In genomic region chr22:35556666-35557065, GRCh38 we compare ENCODE assay signal across 19 cellular contexts. TPM values are rescaled to one million over a fixed set of nuclear protein-coding genes. Genes with fewer than 3 reads are reported as not detected.
A peak's percentile ranks its signal among the peaks of the same experiment; 100 is the strongest.
DNase-seq lines count a peak whose midpoint lies in the region; ATAC-seq, FAIRE-seq and TF ChIP-seq lines count a peak whose summit lies in the region.
"Had no signal": no experiment of that assay in that cellular context is flagged by ENCODE, and none has a peak within 500 bp of the region (broad histone marks: within the 10 kb centered on the region; RNA-seq: fewer than 3 reads in every experiment).

No MANE protein-coding gene starts in this region.

- H3K9me3 ChIP-seq in GM23248 (ENCODE audit: low read depth) (no peaks in the 10 kb centered on the region), MG63 (peaks cover 3% of the 10 kb centered on the region; the same call in 1 of the 2 replicates), H1 (ENCODE audit: insufficient read depth in 2 of 2, low read depth in 1 of 2, low read length in 1 of 2) (no peaks in the 10 kb centered on the region), thyroid gland (no peaks in the 10 kb centered on the region), right lobe of liver (no peaks in the 10 kb centered on the region)
- H3K9me3 ChIP-seq: Caco-2, HAP-1 had no signal

- no peak for ATAC-seq in right lobe of liver
- ATAC-seq: HepG2 had no signal

- H2BK12ac ChIP-seq in H1 (ENCODE audit: low read depth, low read length) = peak overlapping the region; percentile 82; the same call in 1 of the 2 replicates

- no peak overlapping the region for H3K14ac ChIP-seq in H1 (ENCODE audit: insufficient read length)

- H2AFZ ChIP-seq in GM23248 (no peak overlapping the region), H1 (ENCODE audit: low read length) (no peak overlapping the region)

- TF ChIP-seq POLR2A in H1 (IDR thresholded peaks at IDR 0.05; ENCODE audit: control extremely low read depth in 1 of 2, low read depth in 2 of 2, low read length in 2 of 2) (no peak), thyroid gland (IDR thresholded peaks at IDR 0.05) (no peak), right lobe of liver (IDR thresholded peaks at IDR 0.05) (no peak)

- H2AK5ac ChIP-seq in H1 (ENCODE audit: low read depth, low read length) = peak overlapping the region; percentile 28; the same call in 1 of the 2 replicates

- no peak overlapping the region for H4K5ac ChIP-seq in H1 (ENCODE audit: insufficient read length, low read depth, low read length)

- no peaks in the 10 kb centered on the region for H3K9me2 ChIP-seq in GM23248 (ENCODE audit: insufficient read depth)

- H3K9ac ChIP-seq in GM23248 (no peak overlapping the region), H1 (replicated peaks in 1 of 4; ENCODE audit: extremely low read depth in 1 of 4, low read depth in 3 of 4, low read length in 3 of 4) (no peak overlapping the region; a peak in 1 of 7 replicates)

- FAIRE-seq in H1 (lab: Jason Lieb, UNC) = no peak
- no peak for FAIRE-seq in RCC 7860 (lab: Jason Lieb, UNC)
- FAIRE-seq: A204.1, G401.6, GM12892, HepG2 had no signal

- H3K18ac ChIP-seq in H1 (ENCODE audit: extremely low read depth, low read length) = no peak overlapping the region

- H3K27ac ChIP-seq in GM23248 = no peak overlapping the region
- H3K27ac ChIP-seq in H1 (ENCODE audit: low read depth, low read length) = no peak overlapping the region
- peak overlapping the region in 1 of 3 donors; percentile 40 for H3K27ac ChIP-seq in thyroid gland
- no peak overlapping the region for H3K27ac ChIP-seq in right lobe of liver
- H3K27ac ChIP-seq: C4-2B had no signal

- 0 out of 2 replicates have a peak overlapping the region, but pooled peaks have one; percentile 12 for H2BK5ac ChIP-seq in H1 (ENCODE audit: low read depth, low read length)

- H4K91ac ChIP-seq in H1 (replicated peaks; ENCODE audit: insufficient read length, low read length) = no peak overlapping the region

- H3K23me2 ChIP-seq in H1 (ENCODE audit: low read depth, low read length) = no peaks in the 10 kb centered on the region

- H4K8ac ChIP-seq in H1 (ENCODE audit: extremely low read depth, insufficient read depth, low read length) = no peak overlapping the region

- H3K79me1 ChIP-seq in H1 (ENCODE audit: low read depth, low read length) = no peaks in the 10 kb centered on the region

- WGBS in GM23248 (ENCODE audit: low coverage in 1 of 2, low lambda C conversion rate in 2 of 2, missing lambda C conversion rate in 2 of 2), 2 experiments = 97 to 98% methylated on average over 5 of the region's 5 CpGs
- WGBS in H1 (ENCODE audit: extremely low coverage in 1 of 2, insufficient coverage in 1 of 2, insufficient read length in 1 of 2, insufficient replicate concordance in 2 of 2, low coverage in 1 of 2, low lambda C conversion rate in 2 of 2, missing lambda C conversion rate in 1 of 2), 2 experiments = 97% methylated on average over 5 of the region's 5 CpGs; no CpG with 5 or more reads in 1 of the 2 experiments
- 65 to 70% methylated on average over 3 to 5 of the region's 5 CpGs for WGBS in thyroid gland, 2 donors
- WGBS in right lobe of liver (ENCODE audit: insufficient coverage, low coverage, low lambda C conversion rate, missing lambda C conversion rate) = 90% methylated on average over 2 of the region's 5 CpGs

- POLR2A ChIA-PET in H1 (lab: Charles Lee; ENCODE audit: partially characterized antibody) = no interaction called here

- H3K27me3 ChIP-seq in GM23248 (replicated peaks; ENCODE audit: insufficient read depth) = no peaks in the 10 kb centered on the region
- H3K27me3 ChIP-seq in MG63 = no peaks in the 10 kb centered on the region
- no peaks in the 10 kb centered on the region for H3K27me3 ChIP-seq in H1 (replicated peaks in 1 of 4; ENCODE audit: control insufficient read depth in 3 of 4, extremely low read depth in 1 of 4, insufficient read depth in 3 of 4, low read length in 3 of 4)
- H3K27me3 ChIP-seq in thyroid gland = no peaks in the 10 kb centered on the region
- H3K27me3 ChIP-seq in right lobe of liver = no peaks in the 10 kb centered on the region

- no peak overlapping the region for H3K4me2 ChIP-seq in GM23248 (ENCODE audit: unreplicated experiment)
- no peak overlapping the region for H3K4me2 ChIP-seq in H1 (ENCODE audit: insufficient read depth in 1 of 2, low read depth in 2 of 2, low read length in 2 of 2)

- H3K79me2 ChIP-seq in GM23248 (ENCODE audit: insufficient read depth) (no peaks in the 10 kb centered on the region), H1 (ENCODE audit: control insufficient read depth in 1 of 2, insufficient read depth in 2 of 2, low read length in 2 of 2) (no peaks in the 10 kb centered on the region)

- TF ChIP-seq RAD21 in H1 (IDR thresholded peaks at IDR 0.05 in 1 of 2, conservative IDR thresholded peaks at IDR 0.05 in 1 of 2; ENCODE audit: low read depth in 2 of 2, low read length in 2 of 2) = no peak

- CTCF ChIA-PET in H1 (lab: Charles Lee; ENCODE audit: partially characterized antibody) = interaction anchor here (0.8 to 1.7 kb wide), 7 partner anchors 9 to 205 kb away, joined by 3 to 6 read pairs (median 4); partner anchors contain the start of gene RASD2

- peaks cover 9% of the 10 kb centered on the region; the same call in 1 of the 2 replicates for H3F3A ChIP-seq in GM23248 (ENCODE audit: insufficient read depth)

- no peak overlapping the region for H3K4me3 ChIP-seq in GM23248
- no peak overlapping the region for H3K4me3 ChIP-seq in MG63
- no peak overlapping the region for H3K4me3 ChIP-seq in H1 (ENCODE audit: extremely low read depth in 1 of 4, insufficient read depth in 2 of 4, low read depth in 3 of 4, low read length in 4 of 4)
- H3K4me3 ChIP-seq in thyroid gland (replicated peaks in 1 of 3) = no peak overlapping the region
- H3K4me3 ChIP-seq in right lobe of liver = no peak overlapping the region
- H3K4me3 ChIP-seq: HAP-1 had no signal

- no peak overlapping the region for H3K4ac ChIP-seq in H1 (replicated peaks; ENCODE audit: insufficient read length, low read depth, low read length)

- H3K36me3 ChIP-seq in GM23248 (ENCODE audit: low read depth) (no peaks in the 10 kb centered on the region), MG63 (no peaks in the 10 kb centered on the region), H1 (ENCODE audit: control insufficient read depth in 2 of 4, insufficient read depth in 4 of 4, low read length in 3 of 4) (no peaks in the 10 kb centered on the region), thyroid gland (no peaks in the 10 kb centered on the region), right lobe of liver (no peaks in the 10 kb centered on the region)
- H3K36me3 ChIP-seq: HAP-1 had no signal

- TF ChIP-seq EP300 in H1 (IDR thresholded peaks at IDR 0.05; ENCODE audit: borderline replicate concordance in 1 of 2, low read depth in 2 of 2, low read length in 2 of 2) = no peak

- TF ChIP-seq CTCF in H1 (IDR thresholded peaks at IDR 0.05; ENCODE audit: control extremely low read depth in 1 of 3, insufficient read depth in 1 of 3, low read depth in 1 of 3, low read length in 3 of 3) (no peak), thyroid gland (IDR thresholded peaks at IDR 0.05) (no peak), right lobe of liver (IDR thresholded peaks at IDR 0.05) (no peak)

- peak; percentile 52 for DNase-seq in GM23248
- peak; percentile 56 for DNase-seq in MG63
- DNase-seq in H1 (ENCODE audit: low read depth in 1 of 2, low spot score in 2 of 2) = no peak
- peak; percentile 44 to 69 for DNase-seq in thyroid gland
- no peak for DNase-seq in right lobe of liver
- DNase-seq in posterior vena cava (ENCODE audit: low spot score) = no peak
- no peak for DNase-seq in RCC 7860 (ENCODE audit: low spot score)
- no peak for DNase-seq in DMS 273 (lab: John Stamatoyannopoulos, UW; ENCODE audit: unreplicated experiment)
- DNase-seq: ACHN; AML-193; Caco-2; CD4-positive, alpha-beta T cell; KG1 had no signal

- intact Hi-C loops in thyroid gland (cut with DNase I) = no loop called here
- intact Hi-C loops in right lobe of liver (cut with DNase I) = no loop called here
- intact Hi-C loops in posterior vena cava (cut with DNase I) = no loop called here

- no peaks in the 10 kb centered on the region for H4K20me1 ChIP-seq in GM23248 (ENCODE audit: insufficient read depth)
- H4K20me1 ChIP-seq in H1 (replicated peaks in 1 of 2; ENCODE audit: control insufficient read depth in 1 of 2, insufficient read depth in 2 of 2, low read length in 2 of 2) = no peaks in the 10 kb centered on the region

- 0 out of 2 replicates have a peak overlapping the region, but pooled peaks have one; percentile 6 for H2BK20ac ChIP-seq in H1 (ENCODE audit: low read length)

- H3K23ac ChIP-seq in H1 (ENCODE audit: insufficient read length) = no peak overlapping the region

- peak overlapping the region; percentile 54; the same call in 1 of the 2 replicates for H2BK15ac ChIP-seq in H1 (ENCODE audit: low read length)

- in situ Hi-C loops in GM23248 (cut with MboI) = no loop called here

- no peak overlapping the region for H2BK120ac ChIP-seq in H1 (replicated peaks; ENCODE audit: low read depth, low read length)

- H3K56ac ChIP-seq in H1 (replicated peaks; ENCODE audit: insufficient read length, low read depth, low read length) = no peak overlapping the region

- peaks cover 5% of the 10 kb centered on the region for H3K4me1 ChIP-seq in GM23248 (ENCODE audit: insufficient read depth)
- peaks cover under 1 to 7% (median 5%) of the 10 kb centered on the region in 4 experiments; a peak in 4 of 7 replicates for H3K4me1 ChIP-seq in H1 (replicated peaks in 1 of 4; ENCODE audit: control insufficient read depth in 3 of 4, insufficient read depth in 4 of 4, low read length in 3 of 4)
- H3K4me1 ChIP-seq in thyroid gland = peaks cover 16 to 21% of the 10 kb centered on the region in 2 donors
- no peaks in the 10 kb centered on the region for H3K4me1 ChIP-seq in right lobe of liver
- H3K4me1 ChIP-seq: HAP-1 had no signal

TF ChIP-seq in H1, 55 proteins besides CTCF, POLR2A, EP300 and RAD21:
- TF ChIP-seq BACH1 (IDR thresholded peaks at IDR 0.05; ENCODE audit: low read length) = no peak

RNA-seq across cellular contexts. Expression of gene RASD2, which starts 16.0 kb away (rescaled TPM):
- total RNA-seq in GM23248 (2014; rRNA removed; shearing (Covaris generic)) = 0.76 and 3.7 TPM in 2 replicates
- polyA plus RNA-seq in GM23248 (2016; fragmentation: Nextera tagmentation; extraction: Ambion mirVana) (1.5 and 1.6 TPM in 2 replicates), H1 (2011; rRNA removed) (1.9 and 3.8 TPM in 2 replicates)
- 0.56 TPM in 1 of 2 replicates, not detected in the other for total RNA-seq in MG63 (2014; rRNA removed; shearing (Covaris generic); ENCODE audit: low replicate concordance)
- 4.4 and 5.1 TPM in 2 replicates for total RNA-seq in H1 (2021; fragmentation: NEBNext Ultra II Directional; extraction: Animal tissue kit (Norgen Biotek cat#: 25700))
- 1.5 TPM for polyA plus RNA-seq in H1 (2011; cell fraction: cytosol; rRNA removed)
- 2.6 TPM for polyA plus RNA-seq in H1 (2011; cell fraction: nucleus; rRNA removed)
- 2.0 to 4.3 TPM (median 3.4 TPM) in 4 replicates for polyA plus RNA-seq in H1 (2012, experiment 1 of 2)
- polyA plus RNA-seq in H1 (2012, experiment 2 of 2) = 3.1 TPM
- 3.4 TPM for polyA plus RNA-seq in H1 (2013, experiment 1 of 2)
- 3.6 TPM for polyA plus RNA-seq in H1 (2013, experiment 2 of 2)
- 1.5 and 1.9 TPM in 2 replicates for polyA minus RNA-seq in H1 (2011; rRNA and poly(A)+ RNA removed)
- polyA minus RNA-seq in H1 (2011; cell fraction: cytosol; rRNA and poly(A)+ RNA removed) = 3.6 TPM
- polyA minus RNA-seq in H1 (2011; cell fraction: nucleus; rRNA and poly(A)+ RNA removed) = 1.8 TPM
- total RNA-seq in thyroid gland (1 to 10 TPM in 2 of 4 donors, under 1 TPM in 2; 0.13 to 1.6 (median 0.97) TPM), right lobe of liver (under 1 TPM in 4 of 6 experiments, not detected in 2; 0.05 to 0.20 (median 0.07) TPM), posterior vena cava (10 to 100 TPM in 1 of 2 donors, 1 to 10 TPM in 1; 5.8 to 13.0 TPM)
- total RNA-seq: HepG2 had no signal
- polyA plus RNA-seq: HepG2 had no signal

Comparison
In these comparisons a context has a peak if more than half of its experiments do, and no peak if none do; other contexts are left out.
1. DNase-seq: peak in GM23248 (single experiment), MG63 (single experiment) and thyroid gland (2 of 2); none in H1 (0 of 2), right lobe of liver (0 of 3), posterior vena cava (single experiment), RCC 7860 (single experiment) and DMS 273 (single experiment).